Comparison of ENCODE assay signal across 33 cellular contexts in the genomic region with DNA sequence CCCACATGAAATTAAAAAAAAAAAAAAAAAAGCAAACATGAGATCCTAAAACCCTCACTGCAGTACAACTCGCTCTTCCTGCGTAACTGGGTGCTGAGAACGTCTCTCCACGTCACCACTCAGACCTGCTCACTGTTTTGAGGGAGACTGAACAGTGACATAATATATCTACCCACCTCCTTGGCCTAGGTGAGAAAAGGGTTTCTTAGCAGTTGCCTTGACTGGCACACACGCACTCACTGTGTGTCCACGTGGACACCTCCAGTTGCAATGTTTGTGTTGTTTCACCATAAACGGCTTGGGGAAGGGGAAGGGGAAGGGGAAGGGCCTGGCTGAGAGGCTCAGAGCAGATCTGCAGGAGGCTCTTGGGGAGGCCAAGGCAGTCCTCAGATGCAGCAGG. TPM values are rescaled to one million over a fixed set of nuclear protein-coding genes. Genes with fewer than 3 reads are reported as not detected.
A peak's percentile ranks its signal among the peaks of the same experiment; 100 is the strongest.
DNase-seq lines count a peak whose midpoint lies in the region; ATAC-seq, FAIRE-seq and TF ChIP-seq lines count a peak whose summit lies in the region.
"Had no signal": no experiment of that assay in that cellular context is flagged by ENCODE, and none has a peak within 500 bp of the region (broad histone marks: within the 10 kb centered on the region; RNA-seq: fewer than 3 reads in every experiment).

No MANE protein-coding gene starts in this region.

- no peak overlapping the region for H3K4me3 ChIP-seq in naive thymus-derived CD4-positive, alpha-beta T cell (ENCODE audit: low read length)
- H3K4me3 ChIP-seq: BLaER1 treated with 17β-estradiol and CSF1 and Interleukin-3, amounts not matched to agents 10 nM and 100 nM; gastroesophageal sphincter; K562; psoas muscle; sigmoid colon; thoracic aorta; vagina had no signal

- no peak overlapping the region for H3K9ac ChIP-seq in H9 (ENCODE audit: extremely low read depth, insufficient read length, low read length)
- H3K9ac ChIP-seq: BLaER1 treated with 17β-estradiol and CSF1 and Interleukin-3, amounts not matched to agents 10 nM and 100 nM had no signal

- H3K18ac ChIP-seq in H9 (ENCODE audit: insufficient read length, low read depth, low read length): no peak overlapping the region

- no peak for DNase-seq in activated naive CD4-positive, alpha-beta T cell treated with anti-CD3 and anti-CD28 coated beads, Interleukin-2, amount 10 ng/mL, durations not matched to agents 7 days and 5 days
- no peak for DNase-seq in activated naive CD4-positive, alpha-beta T cell (lab: John Stamatoyannopoulos, UW)
- DNase-seq in H9 (no peak), frontal cortex (ENCODE audit: low spot score in 2 of 2) (no peak)
- no peak for DNase-seq in activated CD4-positive, alpha-beta memory T cell treated with anti-CD3 and anti-CD28 coated beads for 36 hours
- peak in 5 of 9 donors; percentile 6 to 38 (median 23) for DNase-seq in naive thymus-derived CD4-positive, alpha-beta T cell
- DNase-seq: activated effector memory CD4-positive, alpha-beta T cell treated with anti-CD3 and anti-CD28 coated beads, Interleukin-2, amount 50 U/mL, for 16 hours; cortex of kidney; HCEC 1CT; hippocampal formation; MM.1S; NCI-H1417 treated with DMSO at 0.1 percent for 48 hours; NCI-H2081; NCI-H2227 treated with DMSO at 0.1 percent for 48 hours; NCI-H69; psoas muscle; SIG-M5; sigmoid colon; stimulated activated naive CD8-positive, alpha-beta T cell treated with anti-CD3 and anti-CD28 coated beads, Interleukin-15, Interleukin-2, amounts not matched to agents 100 U/mL and 50 U/mL, for 24 hours; SW 1271 had no signal

- peaks cover 2% of the 10 kb centered on the region for H3K23me2 ChIP-seq in H9 (ENCODE audit: insufficient read length, low read depth, low read length, poor library complexity, severe bottlenecking)

- H2AK5ac ChIP-seq in H9 (ENCODE audit: insufficient read length, low read length): no peak overlapping the region

- TF ChIP-seq CTCF in H9 (conservative IDR thresholded peaks at IDR 0.05): no peak

- H3K36me3 Mint-ChIP-seq in activated naive CD4-positive, alpha-beta T cell treated with anti-CD3 and anti-CD28 coated beads, Interleukin-2, amount 10 ng/mL, durations not matched to agents 7 days and 5 days: peaks cover 55% of the 10 kb centered on the region
- peaks cover 48 to 89% (median 77%) of the 10 kb centered on the region in 3 experiments for H3K36me3 Mint-ChIP-seq in H9 (ENCODE audit: insufficient read depth in 1 of 3, low read depth in 3 of 3)
- peaks cover 45% of the 10 kb centered on the region for H3K36me3 Mint-ChIP-seq in activated CD4-positive, alpha-beta memory T cell treated with anti-CD3 and anti-CD28 coated beads for 36 hours
- peaks cover 0 to 15% (median 0%) of the 10 kb centered on the region in 5 donors for H3K36me3 Mint-ChIP-seq in naive thymus-derived CD4-positive, alpha-beta T cell
- H3K36me3 Mint-ChIP-seq: memory B cell had no signal

- no peaks in the 10 kb centered on the region for H3K9me3 ChIP-seq in H9 (ENCODE audit: control insufficient read depth, low read depth, low read length)
- no peaks in the 10 kb centered on the region for H3K9me3 ChIP-seq in naive thymus-derived CD4-positive, alpha-beta T cell (ENCODE audit: control insufficient read depth in 2 of 3, low read length in 3 of 3)
- H3K9me3 ChIP-seq: BLaER1 treated with 17β-estradiol and CSF1 and Interleukin-3, amounts not matched to agents 10 nM and 100 nM; gastroesophageal sphincter; psoas muscle; sigmoid colon; thoracic aorta; vagina had no signal

- H3K4me2 ChIP-seq in H9 (ENCODE audit: insufficient read depth, insufficient read length, low read length): no peak overlapping the region
- H3K4me2 ChIP-seq: BLaER1 treated with 17β-estradiol and CSF1 and Interleukin-3, amounts not matched to agents 10 nM and 100 nM had no signal

- no peak overlapping the region for H4K8ac ChIP-seq in H9 (replicated peaks; ENCODE audit: insufficient read length, low read depth, low read length)

- no peaks in the 10 kb centered on the region for H3K79me2 ChIP-seq in H9 (ENCODE audit: insufficient read depth, low read length)

- WGBS in H9 (ENCODE audit: extremely low coverage, insufficient read length, low lambda C conversion rate): no CpG with 5 or more reads among the region's 7 CpGs

- H3K27ac Mint-ChIP-seq in activated naive CD4-positive, alpha-beta T cell treated with anti-CD3 and anti-CD28 coated beads, Interleukin-2, amount 10 ng/mL, durations not matched to agents 7 days and 5 days: peak overlapping the region; percentile 71
- peak overlapping the region in 2 of 3 experiments; percentile 53 to 98; a peak in 2 of 7 replicates for H3K27ac Mint-ChIP-seq in H9
- peak overlapping the region; percentile 30 for H3K27ac Mint-ChIP-seq in activated CD4-positive, alpha-beta memory T cell treated with anti-CD3 and anti-CD28 coated beads for 36 hours
- H3K27ac Mint-ChIP-seq in naive thymus-derived CD4-positive, alpha-beta T cell: peak overlapping the region; percentile 39 to 91 (median 86)
- H3K27ac Mint-ChIP-seq: memory B cell had no signal

- no peaks in the 10 kb centered on the region for H3K36me3 ChIP-seq in naive thymus-derived CD4-positive, alpha-beta T cell (ENCODE audit: control insufficient read depth in 2 of 3, insufficient read depth in 3 of 3, low read length in 3 of 3)
- H3K36me3 ChIP-seq: gastroesophageal sphincter, sigmoid colon, thoracic aorta, vagina had no signal

- H4K5ac ChIP-seq in H9 (ENCODE audit: insufficient read length, low read depth, low read length): no peak overlapping the region

- no peak overlapping the region for H4K91ac ChIP-seq in H9 (ENCODE audit: insufficient read length, low read depth, low read length)

- peaks cover 33% of the 10 kb centered on the region for H3K4me1 Mint-ChIP-seq in activated naive CD4-positive, alpha-beta T cell treated with anti-CD3 and anti-CD28 coated beads, Interleukin-2, amount 10 ng/mL, durations not matched to agents 7 days and 5 days
- H3K4me1 Mint-ChIP-seq in H9: peaks cover 11 to 12% of the 10 kb centered on the region in 2 experiments; a peak in 3 of 4 replicates
- H3K4me1 Mint-ChIP-seq in activated CD4-positive, alpha-beta memory T cell treated with anti-CD3 and anti-CD28 coated beads for 36 hours (ENCODE audit: low read depth): peaks cover 26% of the 10 kb centered on the region
- H3K4me1 Mint-ChIP-seq in naive thymus-derived CD4-positive, alpha-beta T cell: peaks cover 21 to 32% (median 28%) of the 10 kb centered on the region in 7 donors
- H3K4me1 Mint-ChIP-seq: memory B cell had no signal

- H2BK12ac ChIP-seq in H9 (ENCODE audit: insufficient read length, low read depth, low read length): no peak overlapping the region

- CTCF ChIA-PET in activated naive CD4-positive, alpha-beta T cell treated with anti-CD3 and anti-CD28 coated beads, Interleukin-2, amount 10 ng/mL, durations not matched to agents 7 days and 5 days (lab: Charles Lee): no interaction called here
- CTCF ChIA-PET in activated CD4-positive, alpha-beta memory T cell treated with anti-CD3 and anti-CD28 coated beads for 36 hours (lab: Charles Lee): no interaction called here
- CTCF ChIA-PET in naive thymus-derived CD4-positive, alpha-beta T cell (lab: Charles Lee): interaction anchor here (4.7 kb wide), 1 partner anchor 78 kb away, joined by 27 read pairs; no protein-coding TSS in a partner anchor

- ATAC-seq in naive thymus-derived CD4-positive, alpha-beta T cell: peak; percentile 74
- ATAC-seq in esophagus mucosa (no peak), HG02642 (IDR thresholded peaks at IDR 0.05; ENCODE audit: poor library complexity, unreplicated experiment) (no peak)
- ATAC-seq: activated CD4-positive, CD25-positive, alpha-beta regulatory T cell treated with anti-CD3 and anti-CD28 coated beads, Interleukin-2, amount 50 U/mL, for 24 hours; gastroesophageal sphincter; K562; Panc1; psoas muscle; stimulated activated naive CD8-positive, alpha-beta T cell treated with anti-CD3 and anti-CD28 coated beads, Interleukin-15, Interleukin-2, amounts not matched to agents 100 U/mL and 50 U/mL, for 24 hours had no signal

- H3K56ac ChIP-seq in H9 (ENCODE audit: insufficient read length, low read depth, low read length): no peak overlapping the region

- no peak overlapping the region for H3T11ph ChIP-seq in H9 (ENCODE audit: low read length)

- H2BK5ac ChIP-seq in H9 (ENCODE audit: insufficient read length, low read length): no peak overlapping the region

- no peak overlapping the region for H2BK20ac ChIP-seq in H9 (ENCODE audit: low read depth, low read length, poor library complexity, severe bottlenecking)

- H3K14ac ChIP-seq in H9 (ENCODE audit: insufficient read depth, low read length): no peak overlapping the region

- H3K4me3 Mint-ChIP-seq in activated naive CD4-positive, alpha-beta T cell treated with anti-CD3 and anti-CD28 coated beads, Interleukin-2, amount 10 ng/mL, durations not matched to agents 7 days and 5 days: no peak overlapping the region
- H3K4me3 Mint-ChIP-seq in H9: no peak overlapping the region
- H3K4me3 Mint-ChIP-seq in activated CD4-positive, alpha-beta memory T cell treated with anti-CD3 and anti-CD28 coated beads for 36 hours: no peak overlapping the region
- peak overlapping the region in 9 of 10 donors; percentile 26 to 75 (median 59) for H3K4me3 Mint-ChIP-seq in naive thymus-derived CD4-positive, alpha-beta T cell
- H3K4me3 Mint-ChIP-seq: memory B cell had no signal

- intact Hi-C loops in activated CD4-positive, alpha-beta memory T cell treated with anti-CD3 and anti-CD28 coated beads for 36 hours (cut with micrococcal nuclease): no loop called here
- intact Hi-C loops in naive thymus-derived CD4-positive, alpha-beta T cell (cut with micrococcal nuclease): loop anchor here in 1 of 2 donors (2.0 kb wide), 1 partner anchor 20 kb away; no protein-coding TSS in a partner anchor

- H3K79me1 ChIP-seq in H9 (ENCODE audit: insufficient read depth, low read depth, low read length, poor library complexity, severe bottlenecking): no peaks in the 10 kb centered on the region

- H4K20me1 ChIP-seq in H9 (ENCODE audit: control insufficient read depth, insufficient read depth, insufficient read length): no peaks in the 10 kb centered on the region

- no peaks in the 10 kb centered on the region for H3K4me1 ChIP-seq in H9 (ENCODE audit: insufficient read depth, low read length)
- H3K4me1 ChIP-seq in naive thymus-derived CD4-positive, alpha-beta T cell (ENCODE audit: control insufficient read depth in 2 of 2, insufficient read depth in 2 of 2, low read length in 2 of 2): peaks cover 28 to 36% of the 10 kb centered on the region in 2 donors
- H3K4me1 ChIP-seq: gastroesophageal sphincter, psoas muscle, sigmoid colon, vagina had no signal

- no peaks in the 10 kb centered on the region for H3K9me3 Mint-ChIP-seq in activated naive CD4-positive, alpha-beta T cell treated with anti-CD3 and anti-CD28 coated beads, Interleukin-2, amount 10 ng/mL, durations not matched to agents 7 days and 5 days
- no peaks in the 10 kb centered on the region for H3K9me3 Mint-ChIP-seq in H9
- H3K9me3 Mint-ChIP-seq in activated CD4-positive, alpha-beta memory T cell treated with anti-CD3 and anti-CD28 coated beads for 36 hours: no peaks in the 10 kb centered on the region
- no peaks in the 10 kb centered on the region for H3K9me3 Mint-ChIP-seq in naive thymus-derived CD4-positive, alpha-beta T cell
- H3K9me3 Mint-ChIP-seq: memory B cell had no signal

- no peak overlapping the region for H2BK120ac ChIP-seq in H9 (ENCODE audit: low read depth, low read length, poor library complexity, severe bottlenecking)

- H3K23ac ChIP-seq in H9 (ENCODE audit: insufficient read length, low read depth, low read length): no peak overlapping the region

- H3K27me3 Mint-ChIP-seq in activated naive CD4-positive, alpha-beta T cell treated with anti-CD3 and anti-CD28 coated beads, Interleukin-2, amount 10 ng/mL, durations not matched to agents 7 days and 5 days: no peaks in the 10 kb centered on the region
- H3K27me3 Mint-ChIP-seq in H9 (ENCODE audit: low read depth): no peaks in the 10 kb centered on the region
- no peaks in the 10 kb centered on the region for H3K27me3 Mint-ChIP-seq in activated CD4-positive, alpha-beta memory T cell treated with anti-CD3 and anti-CD28 coated beads for 36 hours
- H3K27me3 Mint-ChIP-seq in naive thymus-derived CD4-positive, alpha-beta T cell: no peaks in the 10 kb centered on the region
- H3K27me3 Mint-ChIP-seq: memory B cell had no signal

- H3K27ac ChIP-seq in H9 (ENCODE audit: insufficient read length, low read depth, low read length): no peak overlapping the region
- no peak overlapping the region for H3K27ac ChIP-seq in naive thymus-derived CD4-positive, alpha-beta T cell (ENCODE audit: low read depth, low read length)
- H3K27ac ChIP-seq: BLaER1 treated with 17β-estradiol and CSF1 and Interleukin-3, amounts not matched to agents 10 nM and 100 nM; gastroesophageal sphincter; psoas muscle; sigmoid colon; thoracic aorta; vagina had no signal

- no peak overlapping the region for H2AFZ ChIP-seq in H9 (ENCODE audit: low read length)

- no peak overlapping the region for H2BK15ac ChIP-seq in H9 (ENCODE audit: low read depth, low read length)

- H3K27me3 ChIP-seq in H9 (ENCODE audit: insufficient read depth, low read length): no peaks in the 10 kb centered on the region
- no peaks in the 10 kb centered on the region for H3K27me3 ChIP-seq in naive thymus-derived CD4-positive, alpha-beta T cell (ENCODE audit: control insufficient read depth in 2 of 2, insufficient read depth in 2 of 2, low read length in 2 of 2)
- H3K27me3 ChIP-seq: BLaER1 treated with 17β-estradiol and CSF1 and Interleukin-3, amounts not matched to agents 10 nM and 100 nM; gastroesophageal sphincter; sigmoid colon; vagina had no signal

- no peak for FAIRE-seq in frontal cortex (lab: Jason Lieb, UNC)
- FAIRE-seq: D721Med, endometrium, HTR-8/SVneo, K562 had no signal

- POLR2A ChIA-PET in activated CD4-positive, alpha-beta memory T cell treated with anti-CD3 and anti-CD28 coated beads for 36 hours (lab: Charles Lee): no interaction called here
- POLR2A ChIA-PET in naive thymus-derived CD4-positive, alpha-beta T cell (lab: Charles Lee): interaction anchor here (0.6 to 3.3 kb wide), 7 partner anchors 11 to 712 kb away, joined by 3 to 15 read pairs (median 3); no protein-coding TSS in a partner anchor

- H3K4ac ChIP-seq in H9 (ENCODE audit: low read depth, low read length): no peak overlapping the region

RNA-seq across cellular contexts. Expression of a gene that starts 32.0 kb away (rescaled TPM):
- 84.3 and 106 TPM in 2 replicates for total RNA-seq in H9 (2021)
- 100 to 1,000 TPM in 1 of 2 experiments, 10 to 100 TPM in 1; 99.4 to 103 TPM for total RNA-seq in activated CD4-positive, alpha-beta memory T cell treated with anti-CD3 and anti-CD28 coated beads for 36 hours
- total RNA-seq in naive thymus-derived CD4-positive, alpha-beta T cell: 100 to 1,000 TPM in 1 of 5 experiments, 10 to 100 TPM in 1, 1 to 10 TPM in 3; 3.5 to 111 (median 7.9) TPM
- 1 to 10 TPM in 1 of 2 donors, under 1 TPM in 1; 0.59 to 3.4 TPM for polyA plus RNA-seq in naive thymus-derived CD4-positive, alpha-beta T cell
- 14.9 TPM for total RNA-seq in esophagus mucosa
- 8.2 TPM for total RNA-seq in frontal cortex

RNA-seq across cellular contexts. Expression of a gene that starts 43.9 kb away (rescaled TPM):
- 6.7 and 6.9 TPM in 2 replicates for total RNA-seq in H9 (2021)
- total RNA-seq in activated CD4-positive, alpha-beta memory T cell treated with anti-CD3 and anti-CD28 coated beads for 36 hours: 1 to 10 TPM in 1 of 2 experiments, under 1 TPM in 1; 0.63 to 1.4 TPM
- 1 to 10 TPM; 1.2 to 3.5 (median 3.0) TPM for total RNA-seq in naive thymus-derived CD4-positive, alpha-beta T cell
- under 1 TPM; 0.32 to 0.35 TPM for polyA plus RNA-seq in naive thymus-derived CD4-positive, alpha-beta T cell
- 3.9 TPM for total RNA-seq in esophagus mucosa
- total RNA-seq in frontal cortex: 14.7 TPM

Comparison
In these comparisons a context has a peak if more than half of its experiments do, and no peak if none do; other contexts are left out.
1. DNase-seq: peak in naive thymus-derived CD4-positive, alpha-beta T cell (5 of 9); none in activated naive CD4-positive, alpha-beta T cell treated with anti-CD3 and anti-CD28 coated beads, Interleukin-2, amount 10 ng/mL, durations not matched to agents 7 days and 5 days (single experiment), activated naive CD4-positive, alpha-beta T cell (0 of 4), H9 (single experiment), activated CD4-positive, alpha-beta memory T cell treated with anti-CD3 and anti-CD28 coated beads for 36 hours (single experiment) and frontal cortex (0 of 2).
2. H3K27ac Mint-ChIP-seq: peak in every context shown above with its lines; median percentile 86 in naive thymus-derived CD4-positive, alpha-beta T cell; 76 in H9; 71 in activated naive CD4-positive, alpha-beta T cell treated with anti-CD3 and anti-CD28 coated beads, Interleukin-2, amount 10 ng/mL, durations not matched to agents 7 days and 5 days; 30 in activated CD4-positive, alpha-beta memory T cell treated with anti-CD3 and anti-CD28 coated beads for 36 hours.
3. H3K4me3 Mint-ChIP-seq: peak in naive thymus-derived CD4-positive, alpha-beta T cell (9 of 10); none in activated naive CD4-positive, alpha-beta T cell treated with anti-CD3 and anti-CD28 coated beads, Interleukin-2, amount 10 ng/mL, durations not matched to agents 7 days and 5 days (single experiment), H9 (0 of 2) and activated CD4-positive, alpha-beta memory T cell treated with anti-CD3 and anti-CD28 coated beads for 36 hours (single experiment).